Comparison of ENCODE assay signal across 12 cellular contexts in the genomic region with DNA sequence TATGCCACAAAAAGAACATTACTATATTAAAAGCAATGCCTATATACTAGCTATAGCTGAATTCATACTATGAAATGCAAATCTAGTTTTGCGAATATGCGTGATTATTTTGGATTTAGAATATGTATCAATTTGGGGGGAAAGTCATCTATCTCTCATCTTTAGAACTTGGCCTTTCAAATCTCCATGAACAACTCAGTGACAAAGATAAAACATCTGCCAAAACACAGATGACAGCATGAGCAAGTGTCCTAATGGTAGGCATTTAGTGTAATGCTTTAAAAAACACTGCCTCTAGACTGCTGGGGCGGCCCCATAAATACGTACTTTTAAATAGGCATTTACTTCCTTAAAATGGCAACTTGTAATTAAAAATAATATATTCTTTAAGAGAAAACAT. TPM values are rescaled to one million over a fixed set of nuclear protein-coding genes. Genes with fewer than 3 reads are reported as not detected.
DNase-seq lines count a peak whose midpoint lies in the region; ATAC-seq and TF ChIP-seq lines count a peak whose summit lies in the region.
"Had no signal": no experiment of that assay in that cellular context is flagged by ENCODE, and none has a peak within 500 bp of the region (broad histone marks: within the 10 kb centered on the region; RNA-seq: fewer than 3 reads in every experiment).

No MANE protein-coding gene starts in this region.

- H3K4me3 ChIP-seq in esophagus squamous epithelium, result peak overlapping the region in 3 of 4 donors; percentile 14 to 95 (median 29)
- peak overlapping the region in 4 of 7 experiments; percentile 65 to 98 (median 88) for H3K4me3 ChIP-seq in skin epidermis

- no peaks in the 10 kb centered on the region for H3K27me3 ChIP-seq in esophagus squamous epithelium
- H3K27me3 ChIP-seq: thyroid gland had no signal

- no peaks in the 10 kb centered on the region for H3K9me3 ChIP-seq in esophagus squamous epithelium
- H3K9me3 ChIP-seq: thyroid gland had no signal

- H3K27ac ChIP-seq in esophagus squamous epithelium, result peak overlapping the region in 3 of 4 donors; percentile 4 to 96 (median 90)
- peak overlapping the region in 3 of 21 experiments; percentile 1 to 99 (median 66) for H3K27ac ChIP-seq in skin epidermis
- H3K27ac ChIP-seq: thyroid gland had no signal

- TF ChIP-seq POLR2A in esophagus squamous epithelium (IDR thresholded peaks at IDR 0.05), result no peak

- in situ Hi-C loops in G401 (cut with HindIII; ENCODE audit: low sequenced_read_pairs), result no loop called here

- TF ChIP-seq CTCF in esophagus squamous epithelium (IDR thresholded peaks at IDR 0.05), result no peak

- intact Hi-C loops in esophagus squamous epithelium (cut with DNase I), result no loop called here

- peak in 2 of 3 experiments; percentile 51 to 78 for DNase-seq in NCI-H1417 (lab: John Stamatoyannopoulos, UW)
- DNase-seq in NCI-H1417 treated with DMSO at 0.1 percent for 48 hours (lab: John Stamatoyannopoulos, UW), result no peak
- DNase-seq in NCI-H2081 (lab: John Stamatoyannopoulos, UW), result peak; percentile 8 to 64
- DNase-seq in esophagus squamous epithelium (lab: John Stamatoyannopoulos, UW), result no peak
- DNase-seq in NCI-H2196 (lab: John Stamatoyannopoulos, UW; ENCODE audit: unreplicated experiment), result no peak
- DNase-seq in G401 (ENCODE audit: low spot score), result no peak
- DNase-seq: 8988T; activated CD4-positive, alpha-beta T cell treated with anti-CD3 and anti-CD28 coated beads, Interleukin-2, amount 50 U/mL, for 1 hour; natural killer cell; thyroid gland had no signal

- WGBS in esophagus squamous epithelium, 2 donors, result 54 to 63% methylated on average over 4 of the region's 4 CpGs

- H3K36me3 ChIP-seq in esophagus squamous epithelium, result no peaks in the 10 kb centered on the region
- H3K36me3 ChIP-seq: thyroid gland had no signal

- H3K4me1 ChIP-seq in esophagus squamous epithelium, result peaks cover 12 to 69% (median 15%) of the 10 kb centered on the region in 3 donors

- no peak for ATAC-seq in GM19351 (IDR thresholded peaks at IDR 0.05; ENCODE audit: unreplicated experiment)

RNA-seq across cellular contexts. Expression of a gene that starts 2.7 kb away (rescaled TPM):
- 100 to 1,000 TPM in 2 of 4 donors, 10 to 100 TPM in 2; 79.0 to 177 (median 115) TPM for total RNA-seq in esophagus squamous epithelium
- 0.85 TPM in 1 of 2 replicates, not detected in the other for total RNA-seq in G401 (2014; rRNA removed; shearing (Covaris generic))

Comparison
In these comparisons a context has a peak if more than half of its experiments do, and no peak if none do; other contexts are left out.
1. DNase-seq: peak in NCI-H1417 (2 of 3) and NCI-H2081 (2 of 2); none in NCI-H1417 treated with DMSO at 0.1 percent for 48 hours (single experiment), esophagus squamous epithelium (single experiment), NCI-H2196 (single experiment) and G401 (single experiment).
2. RNA of a gene that starts 2.7 kb away (total RNA-seq): 79.0 to 177 TPM in esophagus squamous epithelium; 0.85 TPM in G401; every median in the first group is over 10 times any median in the second.